In the genomic region with DNA sequence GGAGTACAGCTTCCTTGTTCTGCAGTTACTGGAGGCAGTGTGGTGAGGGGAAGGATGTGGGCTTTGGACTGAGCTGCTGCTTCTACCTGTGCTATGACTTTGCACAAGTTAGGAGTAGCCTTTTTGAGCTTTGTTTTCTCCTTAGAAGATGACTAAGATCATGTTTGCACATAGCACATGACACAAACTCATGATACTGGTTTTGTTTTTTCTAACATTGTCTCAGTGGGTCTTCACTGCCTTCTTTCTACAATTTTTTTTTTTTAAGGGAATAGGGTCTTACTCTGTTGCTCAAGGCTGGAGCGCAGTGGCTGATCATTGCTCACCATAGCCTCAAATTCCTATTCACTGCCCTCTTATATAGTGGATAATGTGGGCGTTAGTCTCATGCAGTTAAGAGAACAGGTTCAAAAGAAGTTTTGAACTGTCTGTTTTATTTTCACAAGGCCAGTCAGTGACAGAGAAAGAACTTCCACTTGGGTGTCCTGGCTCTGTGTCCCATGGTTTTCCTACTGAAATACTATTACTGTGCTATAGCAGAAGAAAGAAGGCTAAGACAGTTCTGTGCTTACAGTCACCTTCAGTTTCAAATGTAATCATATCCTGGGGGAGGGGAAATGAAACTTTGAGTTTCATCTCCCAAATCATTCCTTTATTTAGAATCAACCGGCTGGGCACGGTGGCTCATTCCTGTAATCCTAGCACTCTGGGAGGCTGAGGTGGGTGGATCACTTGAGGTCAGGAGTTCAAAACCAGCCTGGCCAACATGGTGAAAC, we compare ENCODE assay signal across 8 cellular contexts.
DNase-seq lines count a peak whose midpoint lies in the region; ATAC-seq, FAIRE-seq and TF ChIP-seq lines count a peak whose summit lies in the region.

No MANE protein-coding gene starts in this region.

- H2AFZ ChIP-seq in hepatocyte: no peak overlapping the region

- H3K4me1 ChIP-seq in hepatocyte (ENCODE audit: insufficient read depth) (peaks cover 16% of the 10 kb centered on the region), gastroesophageal sphincter (peaks cover 6 to 59% (median 19%) of the 10 kb centered on the region in 3 donors)

- H3K27me3 ChIP-seq in hepatocyte: no peaks in the 10 kb centered on the region
- H3K27me3 ChIP-seq in gastroesophageal sphincter: no peaks in the 10 kb centered on the region

- H3K9me2 ChIP-seq in hepatocyte (replicated peaks; ENCODE audit: insufficient read depth): no peaks in the 10 kb centered on the region

- peak; percentile 75 for ATAC-seq in GM21576 (IDR thresholded peaks at IDR 0.05; ENCODE audit: unreplicated experiment)
- ATAC-seq in gastroesophageal sphincter: no peak

- no peak for TF ChIP-seq EP300 in gastroesophageal sphincter (IDR thresholded peaks at IDR 0.05)

- TF ChIP-seq CTCF in hepatocyte (IDR thresholded peaks at IDR 0.05; ENCODE audit: poor library complexity) (no peak), gastroesophageal sphincter (IDR thresholded peaks at IDR 0.05) (no peak)

- in situ Hi-C loops in KBM-7 (cut with MboI; ENCODE audit: low pct_unique_long_range_greater_than_20kb, low sequenced_read_pairs): no loop called here

- peaks cover 58% of the 10 kb centered on the region for H4K20me1 ChIP-seq in hepatocyte (ENCODE audit: insufficient read depth, poor library complexity, severe bottlenecking)

- H3K27ac ChIP-seq in hepatocyte: peak overlapping the region; percentile 69
- H3K27ac ChIP-seq in gastroesophageal sphincter: peak overlapping the region in 1 of 4 donors; percentile 12

- H3K79me2 ChIP-seq in hepatocyte: peaks cover 94% of the 10 kb centered on the region

- peak; percentile 69 for TF ChIP-seq POLR2A in GM12891 (IDR thresholded peaks at IDR 0.05; ENCODE audit: low read depth, low read length)
- no peak for TF ChIP-seq POLR2A in gastroesophageal sphincter (IDR thresholded peaks at IDR 0.05)

- WGBS in hepatocyte (ENCODE audit: low lambda C conversion rate, missing lambda C conversion rate): 96% methylated on average over 4 of the region's 4 CpGs
- WGBS in gastroesophageal sphincter (ENCODE audit: low coverage in 1 of 2), 2 donors: 6 to 79% methylated on average over 2 of the region's 4 CpGs

- DNase-seq in GM12891 (ENCODE audit: insufficient read length, low spot score): no peak
- peak; percentile 30 for DNase-seq in KBM-7
- DNase-seq in hepatocyte (ENCODE audit: low spot score): peak; percentile 28
- DNase-seq in NCI-H510A (lab: John Stamatoyannopoulos, UW): no peak
- no peak for DNase-seq in iPS-NIHi11 (ENCODE audit: low spot score)
- no peak for DNase-seq in AG08396 (ENCODE audit: low spot score)

- H3K36me3 ChIP-seq in hepatocyte (replicated peaks; ENCODE audit: insufficient read depth, low read depth) (no peaks in the 10 kb centered on the region), gastroesophageal sphincter (no peaks in the 10 kb centered on the region)

- FAIRE-seq in GM12891 (lab: Jason Lieb, UNC): peak; percentile 54

- H3K4me2 ChIP-seq in hepatocyte: peak overlapping the region; percentile 3

- H3K9me3 ChIP-seq in hepatocyte (ENCODE audit: low read depth) (no peaks in the 10 kb centered on the region), gastroesophageal sphincter (no peaks in the 10 kb centered on the region)

- no peak overlapping the region for H3K4me3 ChIP-seq in hepatocyte
- no peak overlapping the region for H3K4me3 ChIP-seq in gastroesophageal sphincter

TF ChIP-seq in GM12891, 5 proteins besides CTCF, POLR2A, EP300 and RAD21:
- 0 out of 2 replicates have a peak, but pooled peaks have one; percentile 31 for TF ChIP-seq TAF1 (IDR thresholded peaks at IDR 0.05; ENCODE audit: low read depth, low read length)
- TF ChIP-seq SPI1 (IDR thresholded peaks at IDR 0.05; ENCODE audit: low read depth, low read length): peak; percentile 50
- TF ChIP-seq POLR2AphosphoS5 (IDR thresholded peaks at IDR 0.05; ENCODE audit: low read depth, low read length): 0 out of 2 replicates have a peak, but pooled peaks have one; percentile 52
- TF ChIP-seq PAX5 (IDR thresholded peaks at IDR 0.05; ENCODE audit: insufficient read depth, low read length, severe bottlenecking): no peak

Comparison
In these comparisons a context has a peak if more than half of its experiments do, and no peak if none do; other contexts are left out.
1. DNase-seq: peak in KBM-7 (single experiment) and hepatocyte (single experiment); none in GM12891 (single experiment), NCI-H510A (single experiment), iPS-NIHi11 (single experiment) and AG08396 (single experiment).